ENCODE assay signal across 5 cellular contexts in the genomic region with DNA sequence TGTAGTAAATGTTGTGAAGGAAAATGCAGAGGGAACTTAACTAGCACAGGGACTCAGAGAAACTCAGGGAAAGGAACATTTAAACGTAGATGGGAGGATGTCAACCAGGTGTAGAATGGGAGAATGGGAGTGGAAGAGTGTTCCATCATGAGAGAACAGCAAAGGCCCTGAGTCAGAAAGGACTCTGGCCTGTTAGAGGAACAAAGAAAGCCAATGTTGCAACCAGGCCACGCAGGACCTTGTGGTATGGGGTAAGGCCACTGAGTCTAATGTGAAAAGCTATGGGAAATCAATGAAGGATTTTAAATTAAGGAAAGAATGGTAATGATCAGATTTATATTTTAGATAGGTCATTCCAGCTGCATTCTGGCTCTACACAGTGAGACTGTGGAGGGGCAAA.
DNase-seq lines count a peak whose midpoint lies in the region; ATAC-seq and TF ChIP-seq lines count a peak whose summit lies in the region.
"Not testable (repeated sequence)": the region's sequence is repeated elsewhere in the genome, so short reads cannot be mapped to it uniquely, and the experiment has no call there.

No MANE protein-coding gene starts in this region.

- POLR2A ChIA-PET in naive thymus-derived CD4-positive, alpha-beta T cell (lab: Charles Lee) = not testable (repeated sequence)

- not testable (repeated sequence) for H3K4me1 Mint-ChIP-seq in naive thymus-derived CD4-positive, alpha-beta T cell

- H3K27ac ChIP-seq in left lung; right lobe of liver; naive thymus-derived CD4-positive, alpha-beta T cell (ENCODE audit: low read depth, low read length); upper lobe of right lung: not testable (repeated sequence)

- CTCF ChIA-PET in naive thymus-derived CD4-positive, alpha-beta T cell (lab: Charles Lee) = not testable (repeated sequence)

- H3K4me3 ChIP-seq in left lung; right lobe of liver; naive thymus-derived CD4-positive, alpha-beta T cell (ENCODE audit: low read length); upper lobe of right lung: not testable (repeated sequence)

- not testable (repeated sequence) for H3K36me3 Mint-ChIP-seq in naive thymus-derived CD4-positive, alpha-beta T cell

- not testable (repeated sequence) for TF ChIP-seq POLR2A in right lobe of liver (IDR thresholded peaks at IDR 0.05)

- ATAC-seq in left lobe of liver = peak; percentile 76
- ATAC-seq in left lung = peak; percentile 41
- ATAC-seq in right lobe of liver = peak; percentile 35 to 72 (median 60)
- ATAC-seq in naive thymus-derived CD4-positive, alpha-beta T cell = peak; percentile 46
- ATAC-seq in upper lobe of right lung = peak; percentile 80

- H3K27me3 Mint-ChIP-seq in naive thymus-derived CD4-positive, alpha-beta T cell = not testable (repeated sequence)

- not testable (repeated sequence) for H3K4me1 ChIP-seq in left lung; right lobe of liver; naive thymus-derived CD4-positive, alpha-beta T cell (ENCODE audit: control insufficient read depth in 2 of 2, insufficient read depth in 2 of 2, low read length in 2 of 2); upper lobe of right lung

- not testable (repeated sequence) for TF ChIP-seq CTCF in left lung (IDR thresholded peaks at IDR 0.05); right lobe of liver (IDR thresholded peaks at IDR 0.05); upper lobe of right lung (IDR thresholded peaks at IDR 0.05)

- no CpG with 5 or more reads among the region's 2 CpGs for WGBS in right lobe of liver (ENCODE audit: insufficient coverage, low coverage, low lambda C conversion rate, missing lambda C conversion rate)

- intact Hi-C loops in left lung (cut with DNase I); right lobe of liver (cut with DNase I); naive thymus-derived CD4-positive, alpha-beta T cell (cut with micrococcal nuclease); upper lobe of right lung (cut with DNase I): not testable (repeated sequence)

- H3K4me3 Mint-ChIP-seq in naive thymus-derived CD4-positive, alpha-beta T cell = not testable (repeated sequence)

- H3K27ac Mint-ChIP-seq in naive thymus-derived CD4-positive, alpha-beta T cell = not testable (repeated sequence)

- not testable (repeated sequence) for H3K27me3 ChIP-seq in left lung; right lobe of liver; naive thymus-derived CD4-positive, alpha-beta T cell (ENCODE audit: control insufficient read depth in 2 of 2, insufficient read depth in 2 of 2, low read length in 2 of 2); upper lobe of right lung

- H3K9me3 Mint-ChIP-seq in naive thymus-derived CD4-positive, alpha-beta T cell = not testable (repeated sequence)

- not testable (repeated sequence) for H3K9me3 ChIP-seq in left lung; right lobe of liver; naive thymus-derived CD4-positive, alpha-beta T cell (ENCODE audit: control insufficient read depth in 2 of 3, low read length in 3 of 3); upper lobe of right lung

- not testable (repeated sequence) for H3K36me3 ChIP-seq in left lung; right lobe of liver; naive thymus-derived CD4-positive, alpha-beta T cell (ENCODE audit: control insufficient read depth in 2 of 3, insufficient read depth in 3 of 3, low read length in 3 of 3); upper lobe of right lung

- DNase-seq in left lobe of liver (ENCODE audit: low spot score); left lung; right lobe of liver; naive thymus-derived CD4-positive, alpha-beta T cell; upper lobe of right lung: not testable (repeated sequence)
